In genomic region chr5:73565166-73565968, GRCh38 we compare ENCODE assay signal across 1 cellular context.
A peak's percentile ranks its signal among the peaks of the same experiment; 100 is the strongest.
TF ChIP-seq lines count a peak whose summit lies in the region.

TSS of gene ANKRA2 (minus strand) at chr5:73565639. CDS start at chr5:73562881, 2,758 bp downstream.
A gene with protein sequence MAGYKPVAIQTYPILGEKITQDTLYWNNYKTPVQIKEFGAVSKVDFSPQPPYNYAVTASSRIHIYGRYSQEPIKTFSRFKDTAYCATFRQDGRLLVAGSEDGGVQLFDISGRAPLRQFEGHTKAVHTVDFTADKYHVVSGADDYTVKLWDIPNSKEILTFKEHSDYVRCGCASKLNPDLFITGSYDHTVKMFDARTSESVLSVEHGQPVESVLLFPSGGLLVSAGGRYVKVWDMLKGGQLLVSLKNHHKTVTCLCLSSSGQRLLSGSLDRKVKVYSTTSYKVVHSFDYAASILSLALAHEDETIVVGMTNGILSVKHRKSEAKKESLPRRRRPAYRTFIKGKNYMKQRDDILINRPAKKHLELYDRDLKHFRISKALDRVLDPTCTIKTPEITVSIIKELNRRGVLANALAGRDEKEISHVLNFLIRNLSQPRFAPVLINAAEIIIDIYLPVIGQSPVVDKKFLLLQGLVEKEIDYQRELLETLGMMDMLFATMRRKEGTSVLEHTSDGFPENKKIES (plus strand): TSS chr5:73565743. CDS start chr5:73567345, 1,602 bp downstream.

TF ChIP-seq in HepG2, 621 proteins besides CTCF, POLR2A, EP300 and RAD21 (continued from another document and continues in another):
- TF ChIP-seq, protein P1, sequence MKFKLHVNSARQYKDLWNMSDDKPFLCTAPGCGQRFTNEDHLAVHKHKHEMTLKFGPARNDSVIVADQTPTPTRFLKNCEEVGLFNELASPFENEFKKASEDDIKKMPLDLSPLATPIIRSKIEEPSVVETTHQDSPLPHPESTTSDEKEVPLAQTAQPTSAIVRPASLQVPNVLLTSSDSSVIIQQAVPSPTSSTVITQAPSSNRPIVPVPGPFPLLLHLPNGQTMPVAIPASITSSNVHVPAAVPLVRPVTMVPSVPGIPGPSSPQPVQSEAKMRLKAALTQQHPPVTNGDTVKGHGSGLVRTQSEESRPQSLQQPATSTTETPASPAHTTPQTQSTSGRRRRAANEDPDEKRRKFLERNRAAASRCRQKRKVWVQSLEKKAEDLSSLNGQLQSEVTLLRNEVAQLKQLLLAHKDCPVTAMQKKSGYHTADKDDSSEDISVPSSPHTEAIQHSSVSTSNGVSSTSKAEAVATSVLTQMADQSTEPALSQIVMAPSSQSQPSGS (CRISPR knock-in tag; IDR thresholded peaks at IDR 0.05) = peak; percentile 51
- TF ChIP-seq ZNF781 (CRISPR knock-in tag; IDR thresholded peaks at IDR 0.05; ENCODE audit: borderline replicate concordance, not compliant biosample characterization) (no peak), ZNF446 (CRISPR knock-in tag; IDR thresholded peaks at IDR 0.05) (0 out of 2 replicates have a peak, but pooled peaks have one; percentile 76), YY1 (IDR thresholded peaks at IDR 0.05; ENCODE audit: insufficient read depth, insufficient replicate concordance, low read depth, low read length) (peak; percentile 33), ZNF629 (CRISPR knock-in tag; conservative IDR thresholded peaks at IDR 0.05) (no peak), ZNF484 (CRISPR knock-in tag; IDR thresholded peaks at IDR 0.05; ENCODE audit: borderline replicate concordance, low read depth) (0 out of 2 replicates have a peak, but pooled peaks have one; percentile 30), DNMT1 (CRISPR knock-in tag; IDR thresholded peaks at IDR 0.05) (no peak), NAIF1 (CRISPR knock-in tag; IDR thresholded peaks at IDR 0.05; ENCODE audit: borderline replicate concordance) (peak; percentile 88), ZNF230 (CRISPR knock-in tag; IDR thresholded peaks at IDR 0.05) (0 out of 2 replicates have a peak, but pooled peaks have one; percentile 34), ZNF260 (CRISPR knock-in tag; IDR thresholded peaks at IDR 0.05; ENCODE audit: borderline replicate concordance, low read depth) (no peak), HOXA9 (CRISPR knock-in tag; IDR thresholded peaks at IDR 0.05; ENCODE audit: borderline replicate concordance) (no peak), RXRB (CRISPR knock-in tag; IDR thresholded peaks at IDR 0.05; ENCODE audit: borderline replicate concordance) (peak; percentile 57; the same call in 1 of the 2 replicates), ZKSCAN8 (CRISPR knock-in tag; IDR thresholded peaks at IDR 0.05; ENCODE audit: borderline replicate concordance) (no peak), ZBTB39 (CRISPR knock-in tag; IDR thresholded peaks at IDR 0.05) (no peak), RARA (CRISPR knock-in tag; IDR thresholded peaks at IDR 0.05) (peak; percentile 29), ZNF562 (CRISPR knock-in tag; IDR thresholded peaks at IDR 0.05; ENCODE audit: borderline replicate concordance) (no peak), IRX3 (CRISPR knock-in tag; IDR thresholded peaks at IDR 0.05; ENCODE audit: borderline replicate concordance, low read depth) (no peak), POLR2G (IDR thresholded peaks at IDR 0.05; ENCODE audit: low read depth, low read length) (peak; percentile 81), ZNF674 (CRISPR knock-in tag; IDR thresholded peaks at IDR 0.05; ENCODE audit: low read depth) (no peak), ZFP36L2 (CRISPR knock-in tag; IDR thresholded peaks at IDR 0.05) (no peak), BHLHE40 (IDR thresholded peaks at IDR 0.05; ENCODE audit: low read length) (peak; percentile 68), ZNF704 (CRISPR knock-in tag; IDR thresholded peaks at IDR 0.05; ENCODE audit: borderline replicate concordance) (no peak), SMAD9 (CRISPR knock-in tag; IDR thresholded peaks at IDR 0.05) (no peak), SPEN (CRISPR knock-in tag; IDR thresholded peaks at IDR 0.05; ENCODE audit: low read depth) (peak; percentile 91), ZNF790 (CRISPR knock-in tag; IDR thresholded peaks at IDR 0.05; ENCODE audit: borderline replicate concordance) (0 out of 2 replicates have a peak, but pooled peaks have one; percentile 62), ZNF563 (CRISPR knock-in tag; IDR thresholded peaks at IDR 0.05) (peak; percentile 69; the same call in 1 of the 2 replicates), ZNF33A (CRISPR knock-in tag; IDR thresholded peaks at IDR 0.05; ENCODE audit: borderline replicate concordance) (no peak), ZC3H13 (CRISPR knock-in tag; IDR thresholded peaks at IDR 0.05) (0 out of 2 replicates have a peak, but pooled peaks have one; percentile 34), NFRKB (IDR thresholded peaks at IDR 0.05) (no peak)
- TF ChIP-seq, protein P2, sequence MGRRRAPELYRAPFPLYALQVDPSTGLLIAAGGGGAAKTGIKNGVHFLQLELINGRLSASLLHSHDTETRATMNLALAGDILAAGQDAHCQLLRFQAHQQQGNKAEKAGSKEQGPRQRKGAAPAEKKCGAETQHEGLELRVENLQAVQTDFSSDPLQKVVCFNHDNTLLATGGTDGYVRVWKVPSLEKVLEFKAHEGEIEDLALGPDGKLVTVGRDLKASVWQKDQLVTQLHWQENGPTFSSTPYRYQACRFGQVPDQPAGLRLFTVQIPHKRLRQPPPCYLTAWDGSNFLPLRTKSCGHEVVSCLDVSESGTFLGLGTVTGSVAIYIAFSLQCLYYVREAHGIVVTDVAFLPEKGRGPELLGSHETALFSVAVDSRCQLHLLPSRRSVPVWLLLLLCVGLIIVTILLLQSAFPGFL (CRISPR knock-in tag; IDR thresholded peaks at IDR 0.05) = no peak
- TF ChIP-seq, protein P3, sequence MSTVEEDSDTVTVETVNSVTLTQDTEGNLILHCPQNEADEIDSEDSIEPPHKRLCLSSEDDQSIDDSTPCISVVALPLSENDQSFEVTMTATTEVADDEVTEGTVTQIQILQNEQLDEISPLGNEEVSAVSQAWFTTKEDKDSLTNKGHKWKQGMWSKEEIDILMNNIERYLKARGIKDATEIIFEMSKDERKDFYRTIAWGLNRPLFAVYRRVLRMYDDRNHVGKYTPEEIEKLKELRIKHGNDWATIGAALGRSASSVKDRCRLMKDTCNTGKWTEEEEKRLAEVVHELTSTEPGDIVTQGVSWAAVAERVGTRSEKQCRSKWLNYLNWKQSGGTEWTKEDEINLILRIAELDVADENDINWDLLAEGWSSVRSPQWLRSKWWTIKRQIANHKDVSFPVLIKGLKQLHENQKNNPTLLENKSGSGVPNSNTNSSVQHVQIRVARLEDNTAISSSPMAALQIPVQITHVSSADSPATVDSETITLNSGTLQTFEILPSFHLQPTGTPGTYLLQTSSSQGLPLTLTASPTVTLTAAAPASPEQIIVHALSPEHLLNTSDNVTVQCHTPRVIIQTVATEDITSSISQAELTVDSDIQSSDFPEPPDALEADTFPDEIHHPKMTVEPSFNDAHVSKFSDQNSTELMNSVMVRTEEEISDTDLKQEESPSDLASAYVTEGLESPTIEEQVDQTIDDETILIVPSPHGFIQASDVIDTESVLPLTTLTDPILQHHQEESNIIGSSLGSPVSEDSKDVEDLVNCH (CRISPR knock-in tag; IDR thresholded peaks at IDR 0.05) = no peak
- TF ChIP-seq, protein P4, sequence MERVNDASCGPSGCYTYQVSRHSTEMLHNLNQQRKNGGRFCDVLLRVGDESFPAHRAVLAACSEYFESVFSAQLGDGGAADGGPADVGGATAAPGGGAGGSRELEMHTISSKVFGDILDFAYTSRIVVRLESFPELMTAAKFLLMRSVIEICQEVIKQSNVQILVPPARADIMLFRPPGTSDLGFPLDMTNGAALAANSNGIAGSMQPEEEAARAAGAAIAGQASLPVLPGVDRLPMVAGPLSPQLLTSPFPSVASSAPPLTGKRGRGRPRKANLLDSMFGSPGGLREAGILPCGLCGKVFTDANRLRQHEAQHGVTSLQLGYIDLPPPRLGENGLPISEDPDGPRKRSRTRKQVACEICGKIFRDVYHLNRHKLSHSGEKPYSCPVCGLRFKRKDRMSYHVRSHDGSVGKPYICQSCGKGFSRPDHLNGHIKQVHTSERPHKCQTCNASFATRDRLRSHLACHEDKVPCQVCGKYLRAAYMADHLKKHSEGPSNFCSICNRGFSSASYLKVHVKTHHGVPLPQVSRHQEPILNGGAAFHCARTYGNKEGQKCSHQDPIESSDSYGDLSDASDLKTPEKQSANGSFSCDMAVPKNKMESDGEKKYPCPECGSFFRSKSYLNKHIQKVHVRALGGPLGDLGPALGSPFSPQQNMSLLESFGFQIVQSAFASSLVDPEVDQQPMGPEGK (CRISPR knock-in tag; IDR thresholded peaks at IDR 0.05) = peak; percentile 37; the same call in 1 of the 2 replicates
- TF ChIP-seq, protein P5, sequence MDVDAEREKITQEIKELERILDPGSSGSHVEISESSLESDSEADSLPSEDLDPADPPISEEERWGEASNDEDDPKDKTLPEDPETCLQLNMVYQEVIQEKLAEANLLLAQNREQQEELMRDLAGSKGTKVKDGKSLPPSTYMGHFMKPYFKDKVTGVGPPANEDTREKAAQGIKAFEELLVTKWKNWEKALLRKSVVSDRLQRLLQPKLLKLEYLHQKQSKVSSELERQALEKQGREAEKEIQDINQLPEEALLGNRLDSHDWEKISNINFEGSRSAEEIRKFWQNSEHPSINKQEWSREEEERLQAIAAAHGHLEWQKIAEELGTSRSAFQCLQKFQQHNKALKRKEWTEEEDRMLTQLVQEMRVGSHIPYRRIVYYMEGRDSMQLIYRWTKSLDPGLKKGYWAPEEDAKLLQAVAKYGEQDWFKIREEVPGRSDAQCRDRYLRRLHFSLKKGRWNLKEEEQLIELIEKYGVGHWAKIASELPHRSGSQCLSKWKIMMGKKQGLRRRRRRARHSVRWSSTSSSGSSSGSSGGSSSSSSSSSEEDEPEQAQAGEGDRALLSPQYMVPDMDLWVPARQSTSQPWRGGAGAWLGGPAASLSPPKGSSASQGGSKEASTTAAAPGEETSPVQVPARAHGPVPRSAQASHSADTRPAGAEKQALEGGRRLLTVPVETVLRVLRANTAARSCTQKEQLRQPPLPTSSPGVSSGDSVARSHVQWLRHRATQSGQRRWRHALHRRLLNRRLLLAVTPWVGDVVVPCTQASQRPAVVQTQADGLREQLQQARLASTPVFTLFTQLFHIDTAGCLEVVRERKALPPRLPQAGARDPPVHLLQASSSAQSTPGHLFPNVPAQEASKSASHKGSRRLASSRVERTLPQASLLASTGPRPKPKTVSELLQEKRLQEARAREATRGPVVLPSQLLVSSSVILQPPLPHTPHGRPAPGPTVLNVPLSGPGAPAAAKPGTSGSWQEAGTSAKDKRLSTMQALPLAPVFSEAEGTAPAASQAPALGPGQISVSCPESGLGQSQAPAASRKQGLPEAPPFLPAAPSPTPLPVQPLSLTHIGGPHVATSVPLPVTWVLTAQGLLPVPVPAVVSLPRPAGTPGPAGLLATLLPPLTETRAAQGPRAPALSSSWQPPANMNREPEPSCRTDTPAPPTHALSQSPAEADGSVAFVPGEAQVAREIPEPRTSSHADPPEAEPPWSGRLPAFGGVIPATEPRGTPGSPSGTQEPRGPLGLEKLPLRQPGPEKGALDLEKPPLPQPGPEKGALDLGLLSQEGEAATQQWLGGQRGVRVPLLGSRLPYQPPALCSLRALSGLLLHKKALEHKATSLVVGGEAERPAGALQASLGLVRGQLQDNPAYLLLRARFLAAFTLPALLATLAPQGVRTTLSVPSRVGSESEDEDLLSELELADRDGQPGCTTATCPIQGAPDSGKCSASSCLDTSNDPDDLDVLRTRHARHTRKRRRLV (CRISPR knock-in tag; IDR thresholded peaks at IDR 0.05) = 0 out of 2 replicates have a peak, but pooled peaks have one; percentile 54
- TF ChIP-seq, protein P6, sequence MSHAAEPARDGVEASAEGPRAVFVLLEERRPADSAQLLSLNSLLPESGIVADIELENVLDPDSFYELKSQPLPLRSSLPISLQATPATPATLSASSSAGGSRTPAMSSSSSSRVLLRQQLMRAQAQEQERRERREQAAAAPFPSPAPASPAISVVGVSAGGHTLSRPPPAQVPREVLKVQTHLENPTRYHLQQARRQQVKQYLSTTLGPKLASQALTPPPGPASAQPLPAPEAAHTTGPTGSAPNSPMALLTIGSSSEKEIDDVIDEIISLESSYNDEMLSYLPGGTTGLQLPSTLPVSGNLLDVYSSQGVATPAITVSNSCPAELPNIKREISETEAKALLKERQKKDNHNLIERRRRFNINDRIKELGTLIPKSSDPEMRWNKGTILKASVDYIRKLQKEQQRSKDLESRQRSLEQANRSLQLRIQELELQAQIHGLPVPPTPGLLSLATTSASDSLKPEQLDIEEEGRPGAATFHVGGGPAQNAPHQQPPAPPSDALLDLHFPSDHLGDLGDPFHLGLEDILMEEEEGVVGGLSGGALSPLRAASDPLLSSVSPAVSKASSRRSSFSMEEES (CRISPR knock-in tag; IDR thresholded peaks at IDR 0.05) = peak; percentile 85
- TF ChIP-seq, protein P7, sequence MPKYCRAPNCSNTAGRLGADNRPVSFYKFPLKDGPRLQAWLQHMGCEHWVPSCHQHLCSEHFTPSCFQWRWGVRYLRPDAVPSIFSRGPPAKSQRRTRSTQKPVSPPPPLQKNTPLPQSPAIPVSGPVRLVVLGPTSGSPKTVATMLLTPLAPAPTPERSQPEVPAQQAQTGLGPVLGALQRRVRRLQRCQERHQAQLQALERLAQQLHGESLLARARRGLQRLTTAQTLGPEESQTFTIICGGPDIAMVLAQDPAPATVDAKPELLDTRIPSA (CRISPR knock-in tag; IDR thresholded peaks at IDR 0.05; ENCODE audit: borderline replicate concordance) = no peak
- TF ChIP-seq, protein P8, sequence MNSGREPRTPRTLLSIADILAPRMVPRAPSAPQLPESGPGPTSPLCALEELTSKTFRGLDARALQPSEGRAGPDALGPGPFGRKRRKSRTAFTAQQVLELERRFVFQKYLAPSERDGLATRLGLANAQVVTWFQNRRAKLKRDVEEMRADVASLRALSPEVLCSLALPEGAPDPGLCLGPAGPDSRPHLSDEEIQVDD (CRISPR knock-in tag; IDR thresholded peaks at IDR 0.05; ENCODE audit: borderline replicate concordance) = no peak
